Comparison of ENCODE assay signal across 14 cellular contexts in genomic region chr2:23468384-23469141, GRCh38.
DNase-seq lines count a peak whose midpoint lies in the region; ATAC-seq, FAIRE-seq and TF ChIP-seq lines count a peak whose summit lies in the region.
"Had no signal": no experiment of that assay in that cellular context is flagged by ENCODE, and none has a peak within 500 bp of the region (broad histone marks: within the 10 kb centered on the region; RNA-seq: fewer than 3 reads in every experiment).

No MANE protein-coding gene starts in this region.

- no peaks in the 10 kb centered on the region for H3K36me3 ChIP-seq in HCT116 (ENCODE audit: control insufficient read depth in 1 of 2, insufficient read depth in 2 of 2, low read length in 2 of 2)
- H3K36me3 ChIP-seq in muscle layer of duodenum (ENCODE audit: control insufficient read depth in 1 of 2, insufficient read depth in 2 of 2, low read length in 2 of 2): no peaks in the 10 kb centered on the region
- no peaks in the 10 kb centered on the region for H3K36me3 ChIP-seq in psoas muscle (ENCODE audit: insufficient read depth in 1 of 2, low read depth in 1 of 2)
- no peaks in the 10 kb centered on the region for H3K36me3 ChIP-seq in stomach smooth muscle (ENCODE audit: control insufficient read depth in 2 of 2, insufficient read depth in 2 of 2, low read length in 2 of 2)
- H3K36me3 ChIP-seq: BLaER1 had no signal

- no peaks in the 10 kb centered on the region for H3K9me3 ChIP-seq in HCT116 (ENCODE audit: control insufficient read depth in 1 of 2, insufficient read depth in 1 of 2, low read depth in 1 of 2, low read length in 2 of 2)
- no peaks in the 10 kb centered on the region for H3K9me3 ChIP-seq in muscle layer of duodenum (ENCODE audit: control insufficient read depth in 1 of 2, low read length in 2 of 2)
- no peaks in the 10 kb centered on the region for H3K9me3 ChIP-seq in psoas muscle
- H3K9me3 ChIP-seq in stomach smooth muscle (ENCODE audit: control insufficient read depth in 2 of 2, low read length in 2 of 2): no peaks in the 10 kb centered on the region
- H3K9me3 ChIP-seq: BLaER1 had no signal

- H3K27ac ChIP-seq in HCT116 (ENCODE audit: low read depth, low read length) (no peak overlapping the region), muscle layer of duodenum (ENCODE audit: low read length) (peak overlapping the region; percentile 45), psoas muscle (no peak overlapping the region), stomach smooth muscle (ENCODE audit: low read length) (peak overlapping the region; percentile 37)
- H3K27ac ChIP-seq: BLaER1 had no signal

- CTCF ChIA-PET in HCT116 (lab: Charles Lee): no interaction called here

- H3K9ac ChIP-seq in HCT116 (ENCODE audit: low read length) (no peak overlapping the region), stomach smooth muscle (ENCODE audit: low read length in 2 of 2) (no peak overlapping the region)
- H3K9ac ChIP-seq: BLaER1 had no signal

- TF ChIP-seq POLR2A in HCT116 (IDR thresholded peaks at IDR 0.05; ENCODE audit: borderline replicate concordance, extremely low read depth, insufficient read depth, insufficient read length) (no peak), H54 (IDR thresholded peaks at IDR 0.05; ENCODE audit: low read depth, low read length) (no peak)

- POLR2A ChIA-PET in HCT116 (lab: Charles Lee): no interaction called here

- BruUV-seq in HCT116 (replicated peaks; lab: Mats Ljungman, UMichigan): no TSS peak

- RAD21 ChIA-PET in HCT116 (lab: Charles Lee; ENCODE audit: low non-redundant PET in 1 of 2, low total read pairs in 2 of 2, uncharacterized antibody in 2 of 2, unreplicated experiment in 2 of 2): no interaction called here

- TF ChIP-seq RAD21 in HCT116 (IDR thresholded peaks at IDR 0.05; ENCODE audit: low read depth): no peak

- H4K20me1 ChIP-seq in HCT116 (ENCODE audit: insufficient read depth): no peaks in the 10 kb centered on the region
- H4K20me1 ChIP-seq: BLaER1 had no signal

- intact Hi-C loops in HCT116 (cut with micrococcal nuclease): no loop called here
- intact Hi-C loops in psoas muscle (cut with DNase I): no loop called here

- no peak overlapping the region for H2AFZ ChIP-seq in HCT116 (ENCODE audit: low read depth, low read length, poor library complexity, severe bottlenecking)

- H3K27me3 ChIP-seq in HCT116 (ENCODE audit: insufficient read depth, low read length) (no peaks in the 10 kb centered on the region), muscle layer of duodenum (ENCODE audit: low read depth, low read length) (no peaks in the 10 kb centered on the region), psoas muscle (ENCODE audit: insufficient read depth in 3 of 3, low read length in 2 of 3) (no peaks in the 10 kb centered on the region), stomach smooth muscle (ENCODE audit: control insufficient read depth in 1 of 2, insufficient read depth in 2 of 2, low read length in 2 of 2) (no peaks in the 10 kb centered on the region)
- H3K27me3 ChIP-seq: BLaER1 had no signal

- ATAC-seq in HCT116 (peak; percentile 63), psoas muscle (peak in 3 of 4 donors; percentile 43 to 46 (median 46))

- TF ChIP-seq CTCF in HCT116 (IDR thresholded peaks at IDR 0.05 in 2 of 3, conservative IDR thresholded peaks at IDR 0.05 in 1 of 3; ENCODE audit: borderline replicate concordance in 1 of 3, insufficient read depth in 1 of 3, low read depth in 2 of 3, low read length in 2 of 3) (no peak), psoas muscle (IDR thresholded peaks at IDR 0.05) (no peak)

- no peaks in the 10 kb centered on the region; the same call in 1 of the 2 replicates for H3K79me2 ChIP-seq in HCT116 (ENCODE audit: insufficient read depth, low read length)

- H3K4me3 ChIP-seq in HCT116 (replicated peaks in 1 of 2; ENCODE audit: low read depth in 1 of 2, low read length in 2 of 2) (no peak overlapping the region), muscle layer of duodenum (ENCODE audit: low read depth in 1 of 2, low read length in 2 of 2) (no peak overlapping the region), psoas muscle (no peak overlapping the region), stomach smooth muscle (ENCODE audit: low read length in 2 of 2) (no peak overlapping the region)
- H3K4me3 ChIP-seq: BLaER1 had no signal

- FAIRE-seq in H54 (lab: Jason Lieb, UNC): no peak
- FAIRE-seq: GM12891 had no signal

- DNase-seq in HCT116 (ENCODE audit: low read depth, low spot score) (no peak), psoas muscle (no peak), H54 (ENCODE audit: insufficient read length, low spot score) (no peak), NCI-H510A (lab: John Stamatoyannopoulos, UW) (no peak)
- no peak for DNase-seq in activated CD4-positive, alpha-beta T cell treated with anti-CD3 and anti-CD28 coated beads for 1 hour
- DNase-seq: 8988T, AML-193, DMS53, H7, IMR-90 had no signal

- H3K4me1 ChIP-seq in HCT116 (ENCODE audit: control insufficient read depth in 1 of 2, insufficient read depth in 2 of 2, low read length in 2 of 2): no peaks in the 10 kb centered on the region
- peaks cover 0 to 13% of the 10 kb centered on the region in 2 donors for H3K4me1 ChIP-seq in muscle layer of duodenum (ENCODE audit: control insufficient read depth in 1 of 2, insufficient read depth in 2 of 2, low read length in 2 of 2)
- no peaks in the 10 kb centered on the region for H3K4me1 ChIP-seq in psoas muscle
- peaks cover 29% of the 10 kb centered on the region for H3K4me1 ChIP-seq in stomach smooth muscle (ENCODE audit: control insufficient read depth, insufficient read depth, low read length)
- H3K4me1 ChIP-seq: BLaER1 had no signal

- no peak overlapping the region for H3K4me2 ChIP-seq in HCT116 (ENCODE audit: low read length)
- H3K4me2 ChIP-seq: BLaER1 had no signal

- H3K9me2 ChIP-seq in HCT116 (ENCODE audit: insufficient read depth): no peaks in the 10 kb centered on the region

- WGBS in psoas muscle, 3 donors: 80 to 88% (median 83%) methylated on average over 16 of the region's 16 CpGs

TF ChIP-seq in HCT116, 20 proteins besides CTCF, POLR2A, EP300 and RAD21:
- TF ChIP-seq EGR1 (IDR thresholded peaks at IDR 0.05; ENCODE audit: low read depth): no peak
- TF ChIP-seq SRF (IDR thresholded peaks at IDR 0.05; ENCODE audit: low read depth): no peak
- no peak for TF ChIP-seq POLR2AphosphoS5 (IDR thresholded peaks at IDR 0.05; ENCODE audit: low read depth, low read length)
- TF ChIP-seq ELF1 (IDR thresholded peaks at IDR 0.05; ENCODE audit: borderline replicate concordance, low read depth): no peak
- no peak for TF ChIP-seq MAX (IDR thresholded peaks at IDR 0.05)

Comparison
In these comparisons a context has a peak if more than half of its experiments do, and no peak if none do; other contexts are left out.
1. H3K27ac ChIP-seq: peak in muscle layer of duodenum (single experiment) and stomach smooth muscle (single experiment); none in HCT116 (single experiment) and psoas muscle (single experiment).